ENCODE assay signal across 15 cellular contexts in genomic region chr11:115197433-115197832, GRCh38.
"Had no signal": no experiment of that assay in that cellular context is flagged by ENCODE, and none has a peak within 500 bp of the region (broad histone marks: within the 10 kb centered on the region; RNA-seq: fewer than 3 reads in every experiment).

No MANE protein-coding gene starts in this region.

- H3K4me1 ChIP-seq: esophagus muscularis mucosa, testis had no signal

- FAIRE-seq: kidney had no signal

- H3K27me3 ChIP-seq: esophagus muscularis mucosa, testis had no signal

- ATAC-seq: natural killer cell treated with Interleukin-12 subunit alpha and Interleukin-12 subunit beta and Interleukin-15 and Interleukin-18, amount 100 ng/mL, for 72 hours; right cardiac atrium; stimulated activated naive CD8-positive, alpha-beta T cell treated with anti-CD3 and anti-CD28 coated beads, Interleukin-15, amount 100 ng/mL, for 72 hours had no signal

- DNase-seq: activated CD4-positive, alpha-beta T cell treated with anti-CD3 and anti-CD28 coated beads for 1 hour; activated CD4-positive, alpha-beta T cell treated with anti-CD3 and anti-CD28 coated beads, Interleukin-2, amount 50 U/mL, for 4 hours; activated naive CD4-positive, alpha-beta T cell treated with anti-CD3 and anti-CD28 coated beads, Interleukin-2, amount 10 ng/mL, durations not matched to agents 7 days and 5 days; central memory CD4-positive, alpha-beta T cell; hippocampal formation; kidney; mesendoderm; occipital lobe; right cardiac atrium; stimulated activated CD4-positive, alpha-beta T cell treated with anti-CD3 and anti-CD28 coated beads, Interleukin-4, amount 100 ng/mL, for 4 hours; stimulated activated CD8-positive, alpha-beta memory T cell treated with anti-CD3 and anti-CD28 coated beads, Interleukin-4, amount 100 ng/mL, for 48 hours; stimulated activated naive CD8-positive, alpha-beta T cell treated with anti-CD3 and anti-CD28 coated beads, Interleukin-15, amount 100 ng/mL, for 72 hours; testis had no signal

- H3K27ac ChIP-seq: esophagus muscularis mucosa, testis had no signal
